9 cellular contexts compared by ENCODE assay signal in the genomic region with DNA sequence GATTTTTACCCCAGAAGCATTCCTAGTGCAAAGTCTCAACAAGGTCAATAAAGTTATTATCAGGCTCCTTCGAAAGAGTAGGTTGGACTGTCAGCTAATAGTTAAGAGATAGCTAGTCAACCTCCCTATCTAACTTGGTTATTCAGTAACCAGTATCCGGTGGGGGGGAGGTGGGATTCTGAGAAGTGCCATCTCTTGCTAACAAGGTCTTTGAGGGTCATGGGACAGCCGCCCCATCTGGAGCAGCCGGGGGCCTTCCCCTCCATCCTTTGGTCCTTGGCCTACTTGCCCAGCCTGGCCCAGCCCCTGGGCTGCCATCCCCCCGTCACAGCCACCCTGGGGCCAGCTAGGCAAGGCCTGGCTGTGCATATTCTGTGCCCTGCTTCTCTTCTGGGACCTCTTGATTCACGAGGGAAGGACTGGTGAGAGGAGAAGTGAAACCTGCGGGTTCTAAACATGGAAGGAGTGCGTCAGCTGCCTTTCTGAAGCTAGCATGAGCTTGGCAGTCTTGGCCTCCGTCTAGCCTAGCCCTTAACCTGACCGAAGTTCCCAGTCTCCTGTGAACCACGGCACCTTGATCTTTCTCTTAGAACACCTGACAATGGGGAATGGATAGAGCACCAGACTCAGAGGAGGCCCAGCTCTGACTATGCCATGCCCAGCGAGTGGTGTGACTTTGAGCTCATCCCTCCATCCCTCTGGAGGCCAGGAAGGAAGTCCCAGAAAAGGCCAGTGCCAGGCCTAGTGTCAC. TPM values are rescaled to one million over a fixed set of nuclear protein-coding genes. Genes with fewer than 3 reads are reported as not detected.
A peak's percentile ranks its signal among the peaks of the same experiment; 100 is the strongest.
DNase-seq lines count a peak whose midpoint lies in the region; ATAC-seq and TF ChIP-seq lines count a peak whose summit lies in the region.
"Had no signal": no experiment of that assay in that cellular context is flagged by ENCODE, and none has a peak within 500 bp of the region (broad histone marks: within the 10 kb centered on the region; RNA-seq: fewer than 3 reads in every experiment).

No MANE protein-coding gene starts in this region.

- H3K27ac ChIP-seq in left ventricle myocardium inferior (replicated peaks), result peak overlapping the region; percentile 40
- H3K27ac ChIP-seq: ovary had no signal

- ATAC-seq in GM21526 (IDR thresholded peaks at IDR 0.05; ENCODE audit: low FRiP score, unreplicated experiment) (peak; percentile 88), HG03565 (IDR thresholded peaks at IDR 0.05; ENCODE audit: unreplicated experiment) (peak; percentile 87)

- intact Hi-C loops in left ventricle myocardium inferior (cut with micrococcal nuclease), result no loop called here

- no peaks in the 10 kb centered on the region for H3K4me1 ChIP-seq in left ventricle myocardium inferior

- no peaks in the 10 kb centered on the region for H3K9me3 ChIP-seq in left ventricle myocardium inferior (replicated peaks)
- H3K9me3 ChIP-seq: ovary had no signal

- no peaks in the 10 kb centered on the region for H3K36me3 ChIP-seq in left ventricle myocardium inferior
- H3K36me3 ChIP-seq: ovary had no signal

- no peak for TF ChIP-seq CTCF in GM10266 (IDR thresholded peaks at IDR 0.05; ENCODE audit: control insufficient read depth, insufficient read depth, low read depth, missing control alignments)
- TF ChIP-seq CTCF in left ventricle myocardium inferior (IDR thresholded peaks at IDR 0.05; ENCODE audit: borderline replicate concordance), result no peak

- peaks cover 86% of the 10 kb centered on the region for H3K27me3 ChIP-seq in left ventricle myocardium inferior (ENCODE audit: low read depth)
- H3K27me3 ChIP-seq: ovary had no signal

- no peak overlapping the region for H3K4me3 ChIP-seq in left ventricle myocardium inferior
- H3K4me3 ChIP-seq: ovary had no signal

- DNase-seq in GM10266 (ENCODE audit: extremely low spot score) (peak; percentile 82), left ventricle myocardium inferior (no peak), HPDE6-E6E7 (ENCODE audit: extremely low spot score) (no peak), kidney tubule cell (ENCODE audit: low spot score) (no peak), T-helper 9 cell (no peak)
- no peak for DNase-seq in effector CD8-positive, alpha-beta T cell (lab: John Stamatoyannopoulos, UW)

RNA-seq across cellular contexts. Expression of gene SLC37A2, which starts 9.3 kb away (rescaled TPM):
- 2.4 TPM for total RNA-seq in left ventricle myocardium inferior

RNA-seq across cellular contexts. Expression of gene TMEM218, which starts 39.0 kb away (rescaled TPM):
- 6.2 TPM for total RNA-seq in left ventricle myocardium inferior
